Comparison of ENCODE assay signal across 1 cellular context in the genomic region with DNA sequence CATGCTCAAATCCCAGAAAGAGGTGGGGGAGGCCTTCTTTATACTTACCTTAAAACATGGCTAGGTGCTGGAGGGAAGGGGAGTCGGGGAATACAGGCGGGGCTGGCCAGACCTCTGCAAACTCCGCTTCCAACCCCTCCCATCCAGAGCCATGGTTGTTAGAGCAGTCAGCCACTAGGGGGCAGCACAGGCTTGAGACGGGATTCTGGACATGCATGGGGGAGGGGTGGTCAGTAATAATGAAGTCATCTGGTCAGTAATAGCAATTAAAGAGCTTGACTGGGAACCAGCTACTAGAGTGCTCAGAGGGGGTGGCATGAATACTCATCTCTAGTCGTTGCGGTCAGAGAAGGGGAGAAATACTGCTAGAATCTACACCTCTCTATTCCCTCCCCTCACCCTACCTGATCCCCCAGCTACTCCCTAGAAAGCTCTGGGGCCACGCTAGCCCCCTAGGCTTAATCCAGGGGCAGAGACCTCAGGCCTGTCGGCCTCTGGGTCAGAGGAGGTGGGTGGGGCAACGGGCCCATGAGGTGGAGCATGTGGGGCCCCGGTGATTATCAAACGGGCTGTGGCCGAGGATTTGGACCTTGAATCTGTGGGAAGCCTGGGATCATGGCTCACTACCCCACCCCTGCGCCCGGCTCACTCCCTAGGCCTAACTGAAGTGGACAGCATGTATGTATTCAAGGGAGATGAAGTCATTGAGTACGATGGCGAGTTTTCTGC.
A peak's percentile ranks its signal among the peaks of the same experiment; 100 is the strongest.
TF ChIP-seq lines count a peak whose summit lies in the region.

No MANE protein-coding gene starts in this region.

TF ChIP-seq in H1, 55 proteins besides CTCF, POLR2A, EP300 and RAD21 (continued from another document):
- TF ChIP-seq ATF2 (IDR thresholded peaks at IDR 0.05; ENCODE audit: low read length): peak; percentile 97
- peak; percentile 72; the same call in 1 of the 2 replicates for TF ChIP-seq CHD2 (IDR thresholded peaks at IDR 0.05; ENCODE audit: low read length)
- peak; percentile 85 for TF ChIP-seq JUND (IDR thresholded peaks at IDR 0.05; ENCODE audit: low read length)
- no peak for TF ChIP-seq RFX5 (IDR thresholded peaks at IDR 0.05; ENCODE audit: borderline replicate concordance, low read depth, low read length)
- peak; percentile 81 for TF ChIP-seq ASH2L (IDR thresholded peaks at IDR 0.05; ENCODE audit: low read length)
- TF ChIP-seq SUZ12 (IDR thresholded peaks at IDR 0.05; ENCODE audit: low read length): no peak
- TF ChIP-seq YY1 (IDR thresholded peaks at IDR 0.05; ENCODE audit: low read depth, low read length): peak; percentile 75; the same call in 1 of the 2 replicates
- peak; percentile 58; the same call in 1 of the 2 replicates for TF ChIP-seq RBBP5 (IDR thresholded peaks at IDR 0.05; ENCODE audit: borderline replicate concordance, low read depth, low read length)
- TF ChIP-seq ZNF274 (IDR thresholded peaks at IDR 0.05; ENCODE audit: borderline replicate concordance, extremely low read depth, low read length): no peak
- no peak for TF ChIP-seq KDM1A (IDR thresholded peaks at IDR 0.05; ENCODE audit: borderline replicate concordance, low read length)
- no peak; the same call in 1 of the 2 replicates for TF ChIP-seq CREB1 (IDR thresholded peaks at IDR 0.05)
- no peak for TF ChIP-seq CTBP2 (IDR thresholded peaks at IDR 0.05; ENCODE audit: borderline replicate concordance, insufficient read depth, insufficient read length, low read length)
- TF ChIP-seq SIN3A (conservative IDR thresholded peaks at IDR 0.05 in 1 of 2, IDR thresholded peaks at IDR 0.05 in 1 of 2; ENCODE audit: low read depth in 1 of 2, low read length in 2 of 2): peak; percentile 32 to 67; a peak in 1 of 4 replicates
- TF ChIP-seq, protein P1, sequence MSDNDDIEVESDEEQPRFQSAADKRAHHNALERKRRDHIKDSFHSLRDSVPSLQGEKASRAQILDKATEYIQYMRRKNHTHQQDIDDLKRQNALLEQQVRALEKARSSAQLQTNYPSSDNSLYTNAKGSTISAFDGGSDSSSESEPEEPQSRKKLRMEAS (IDR thresholded peaks at IDR 0.05): peak; percentile 43; the same call in 1 of the 2 replicates
- no peak for TF ChIP-seq RNF2 (IDR thresholded peaks at IDR 0.05; ENCODE audit: borderline replicate concordance, low read depth, low read length, missing control alignments, poor library complexity, severe bottlenecking)
- peak; percentile 65; the same call in 1 of the 2 replicates for TF ChIP-seq JUN (IDR thresholded peaks at IDR 0.05; ENCODE audit: low read depth, low read length)
- 0 out of 2 replicates have a peak, but pooled peaks have one; percentile 35 for TF ChIP-seq SP4 (IDR thresholded peaks at IDR 0.05; ENCODE audit: low read length)
